In genomic region chr1:151828931-151829330, GRCh38 we compare ENCODE assay signal across 9 cellular contexts. TPM values are rescaled to one million over a fixed set of nuclear protein-coding genes. Genes with fewer than 3 reads are reported as not detected.
DNase-seq lines count a peak whose midpoint lies in the region; ATAC-seq, FAIRE-seq and TF ChIP-seq lines count a peak whose summit lies in the region.
"Had no signal": no experiment of that assay in that cellular context is flagged by ENCODE, and none has a peak within 500 bp of the region (broad histone marks: within the 10 kb centered on the region; RNA-seq: fewer than 3 reads in every experiment).

No MANE protein-coding gene starts in this region.

- H3K9me3 Mint-ChIP-seq in nephron: no peaks in the 10 kb centered on the region

- peaks cover 3 to 25% of the 10 kb centered on the region in 2 donors for H3K4me1 ChIP-seq in breast epithelium
- H3K4me1 ChIP-seq in pancreas: peaks cover 23 to 30% (median 27%) of the 10 kb centered on the region in 3 donors

- ATAC-seq in pancreas: no peak
- no peak for ATAC-seq in HG02588 (IDR thresholded peaks at IDR 0.05; ENCODE audit: unreplicated experiment)
- no peak for ATAC-seq in HG02938 (IDR thresholded peaks at IDR 0.05; ENCODE audit: unreplicated experiment)

- H3K27me3 Mint-ChIP-seq in nephron (ENCODE audit: low read depth): peaks cover 13% of the 10 kb centered on the region

- DNase-seq in GDM1 (lab: John Stamatoyannopoulos, UW) (peak; percentile 80), NB4 (ENCODE audit: low read depth) (peak; percentile 54), breast epithelium (ENCODE audit: low spot score in 2 of 2) (peak; percentile 79 to 86), pancreas (no peak), DMS114 treated with DMSO at 0.1 percent for 48 hours (lab: John Stamatoyannopoulos, UW; ENCODE audit: unreplicated experiment) (no peak)

- intact Hi-C loops in breast epithelium (cut with DNase I; ENCODE audit: low total_unique reads) (no loop called here), pancreas (cut with DNase I) (loop anchor here in 1 of 3 donors (10.0 kb wide), 1 partner anchor 54 kb away; no protein-coding TSS in a partner anchor)

- H3K36me3 Mint-ChIP-seq in nephron (ENCODE audit: low read depth): no peaks in the 10 kb centered on the region

- no peaks in the 10 kb centered on the region for H3K9me3 ChIP-seq in breast epithelium
- no peaks in the 10 kb centered on the region for H3K9me3 ChIP-seq in pancreas

- H3K36me3 ChIP-seq in breast epithelium (no peaks in the 10 kb centered on the region), pancreas (peaks cover 0 to 21% (median 2%) of the 10 kb centered on the region in 3 donors)

- TF ChIP-seq CTCF in NB4 (IDR thresholded peaks at IDR 0.05; ENCODE audit: low read depth, low read length) (no peak), breast epithelium (IDR thresholded peaks at IDR 0.05) (no peak), nephron (IDR thresholded peaks at IDR 0.05; ENCODE audit: unreplicated experiment in 3 of 3) (no peak), pancreas (IDR thresholded peaks at IDR 0.05) (no peak)

- peak overlapping the region in 1 of 3 experiments; percentile 26 for H3K4me3 Mint-ChIP-seq in nephron

- TF ChIP-seq POLR2A in NB4 (IDR thresholded peaks at IDR 0.05; ENCODE audit: extremely low read depth, insufficient read length) (no peak), breast epithelium (IDR thresholded peaks at IDR 0.05) (no peak)

- peaks cover 49% of the 10 kb centered on the region for H3K4me1 Mint-ChIP-seq in nephron

- FAIRE-seq in pancreas (lab: Jason Lieb, UNC): no peak
- FAIRE-seq: frontal cortex had no signal

- peak overlapping the region; percentile 91 to 95 for H3K27ac ChIP-seq in breast epithelium
- no peak overlapping the region for H3K27ac ChIP-seq in pancreas

- WGBS in pancreas, 2 donors: 27 to 51% methylated on average over 9 to 11 of the region's 11 CpGs

- H3K27ac Mint-ChIP-seq in nephron: peak overlapping the region; percentile 7 to 68 (median 22)

- H3K27me3 ChIP-seq in breast epithelium: no peaks in the 10 kb centered on the region
- no peaks in the 10 kb centered on the region for H3K27me3 ChIP-seq in pancreas

- H3K4me3 ChIP-seq in NB4 (ENCODE audit: low read depth, low read length) (no peak overlapping the region), breast epithelium (no peak overlapping the region), pancreas (no peak overlapping the region)

RNA-seq across cellular contexts. Expression of gene RORC, which starts 2.7 kb away (rescaled TPM):
- total RNA-seq in breast epithelium: 10 to 100 TPM in 2 of 3 donors, 1 to 10 TPM in 1; 7.8 to 48.6 (median 24.9) TPM
- total RNA-seq in pancreas: 10 to 100 TPM; 11.9 to 28.8 (median 23.1) TPM
- 10 to 100 TPM; 17.1 to 36.7 TPM for polyA plus RNA-seq in pancreas

RNA-seq across cellular contexts. Expression of gene C2CD4D, which starts 10.7 kb away (rescaled TPM):
- under 1 TPM in 2 of 3 donors, not detected in 1; 0.32 to 0.73 TPM for total RNA-seq in breast epithelium
- 1 to 10 TPM in 1 of 6 donors, under 1 TPM in 5; 0.35 to 1.2 (median 0.59) TPM for total RNA-seq in pancreas
- polyA plus RNA-seq in pancreas: under 1 TPM; 0.40 to 0.68 TPM

RNA-seq across cellular contexts. Expression of gene LINGO4, which starts 23.7 kb away (rescaled TPM):
- total RNA-seq in breast epithelium (under 1 TPM; 0.16 to 0.88 (median 0.33) TPM), pancreas (under 1 TPM; 0.15 to 0.52 (median 0.26) TPM)
- under 1 TPM; 0.27 to 0.89 TPM for polyA plus RNA-seq in pancreas
- total RNA-seq: frontal cortex had no signal

RNA-seq across cellular contexts. Expression of gene THEM5, which starts 24.6 kb away (rescaled TPM):
- not detected for total RNA-seq in breast epithelium
- under 1 TPM in 1 of 6 donors, not detected in 5; 0.17 TPM for total RNA-seq in pancreas
- not detected for polyA plus RNA-seq in pancreas
- total RNA-seq: frontal cortex had no signal

RNA-seq across cellular contexts. Expression of gene TDRKH, which starts 38.6 kb away (rescaled TPM):
- total RNA-seq in breast epithelium: 1 to 10 TPM; 5.6 to 9.7 (median 6.7) TPM
- total RNA-seq in pancreas: 1 to 10 TPM; 2.6 to 7.5 (median 4.1) TPM
- polyA plus RNA-seq in pancreas: 1 to 10 TPM; 2.6 to 4.2 TPM

Comparison
In these comparisons a context has a peak if more than half of its experiments do, and no peak if none do; other contexts are left out.
1. DNase-seq: peak in GDM1 (single experiment), NB4 (single experiment) and breast epithelium (2 of 2); none in pancreas (0 of 6) and DMS114 treated with DMSO at 0.1 percent for 48 hours (single experiment).
2. H3K27ac ChIP-seq: peak in breast epithelium (2 of 2); none in pancreas (0 of 4).